ENCODE assay signal across 9 cellular contexts in the genomic region with DNA sequence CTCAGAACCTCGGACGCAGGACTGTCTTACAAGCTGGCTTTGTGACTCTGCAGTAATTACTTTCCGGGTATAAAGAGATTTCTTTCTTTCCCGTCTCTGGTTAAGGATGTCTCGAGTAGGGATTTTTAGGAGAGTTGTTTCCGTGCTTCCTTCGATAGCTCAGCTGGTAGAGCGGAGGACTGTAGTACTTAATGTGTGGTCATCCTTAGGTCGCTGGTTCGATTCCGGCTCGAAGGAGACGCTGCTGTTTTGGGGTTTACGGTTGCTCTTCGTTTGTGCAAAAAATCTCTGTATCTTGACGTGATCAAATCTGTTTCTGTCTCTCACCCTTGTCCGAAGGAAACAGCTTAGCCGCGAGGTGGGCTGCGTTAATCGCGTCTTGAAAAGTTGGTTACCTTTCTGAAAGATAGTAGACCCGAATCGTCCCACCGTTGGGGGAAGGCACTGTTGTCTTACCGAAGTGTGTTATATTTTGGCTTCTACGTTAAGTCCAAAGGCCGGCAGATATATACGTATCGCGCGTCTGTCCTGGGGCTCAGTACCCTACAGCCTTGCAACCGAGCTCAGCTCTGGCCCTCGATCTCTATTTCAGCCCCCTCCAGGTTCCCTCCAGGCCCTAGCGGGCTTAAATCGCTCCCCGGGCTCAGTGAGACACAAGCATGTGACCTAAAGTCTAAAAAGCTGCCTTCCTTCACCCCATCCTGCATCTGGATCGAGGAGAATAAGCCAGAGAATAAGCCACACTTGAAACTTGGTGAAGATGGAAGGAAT. TPM values are rescaled to one million over a fixed set of nuclear protein-coding genes. Genes with fewer than 3 reads are reported as not detected.
DNase-seq lines count a peak whose midpoint lies in the region; ATAC-seq and TF ChIP-seq lines count a peak whose summit lies in the region.
"Had no signal": no experiment of that assay in that cellular context is flagged by ENCODE, and none has a peak within 500 bp of the region (broad histone marks: within the 10 kb centered on the region; RNA-seq: fewer than 3 reads in every experiment).

No MANE protein-coding gene starts in this region.

- no peak overlapping the region for H3K4me3 Mint-ChIP-seq in activated naive CD8-positive, alpha-beta T cell treated with anti-CD3 and anti-CD28 coated beads, Interleukin-2, amount 10 ng/mL, durations not matched to agents 7 days and 5 days
- no peak overlapping the region for H3K4me3 Mint-ChIP-seq in type B pancreatic cell
- H3K4me3 Mint-ChIP-seq: stimulated activated naive CD8-positive, alpha-beta T cell treated with anti-CD3 and anti-CD28 coated beads, Interleukin-15, Interleukin-2, amounts not matched to agents 100 ng/mL and 50 ng/mL, for 24 hours had no signal

- no peaks in the 10 kb centered on the region for H3K9me3 Mint-ChIP-seq in activated naive CD8-positive, alpha-beta T cell treated with anti-CD3 and anti-CD28 coated beads, Interleukin-2, amount 10 ng/mL, durations not matched to agents 7 days and 5 days
- no peaks in the 10 kb centered on the region for H3K9me3 Mint-ChIP-seq in type B pancreatic cell
- H3K9me3 Mint-ChIP-seq: stimulated activated naive CD8-positive, alpha-beta T cell treated with anti-CD3 and anti-CD28 coated beads, Interleukin-15, Interleukin-2, amounts not matched to agents 100 ng/mL and 50 ng/mL, for 24 hours had no signal

- H3K27ac ChIP-seq in SK-N-SH (ENCODE audit: low read depth in 2 of 2, low read length in 1 of 2) (peak overlapping the region; percentile 94 to 98), heart left ventricle (peak overlapping the region; percentile 96 to 100 (median 100))

- no peaks in the 10 kb centered on the region for H3K36me3 Mint-ChIP-seq in activated naive CD8-positive, alpha-beta T cell treated with anti-CD3 and anti-CD28 coated beads, Interleukin-2, amount 10 ng/mL, durations not matched to agents 7 days and 5 days
- no peaks in the 10 kb centered on the region for H3K36me3 Mint-ChIP-seq in type B pancreatic cell

- H2AFZ ChIP-seq in SK-N-SH (ENCODE audit: low read depth): peak overlapping the region; percentile 97

- H3K27ac Mint-ChIP-seq in activated naive CD8-positive, alpha-beta T cell treated with anti-CD3 and anti-CD28 coated beads, Interleukin-2, amount 10 ng/mL, durations not matched to agents 7 days and 5 days: no peak overlapping the region
- no peak overlapping the region for H3K27ac Mint-ChIP-seq in type B pancreatic cell
- H3K27ac Mint-ChIP-seq: stimulated activated naive CD8-positive, alpha-beta T cell treated with anti-CD3 and anti-CD28 coated beads, Interleukin-15, Interleukin-2, amounts not matched to agents 100 ng/mL and 50 ng/mL, for 24 hours had no signal

- 0 out of 4 replicates have a peak, but pooled peaks of 1 of the 2 experiments have one; percentile 5 for TF ChIP-seq EP300 in SK-N-SH (IDR thresholded peaks at IDR 0.05; ENCODE audit: borderline replicate concordance in 1 of 2, low read depth in 1 of 2, low read length in 1 of 2)

- intact Hi-C loops in heart left ventricle (cut with DNase I): loop anchor here (1.0 to 10.0 kb wide), 28 partner anchors 51 to 829 kb away; a partner anchor contains a TSS

- H3K9me2 ChIP-seq in SK-N-SH: no peaks in the 10 kb centered on the region

- no peak for TF ChIP-seq POLR2A in heart left ventricle (IDR thresholded peaks at IDR 0.05)

- H3K36me3 ChIP-seq in SK-N-SH (replicated peaks in 1 of 2; ENCODE audit: control insufficient read depth in 1 of 2, insufficient read depth in 2 of 2, low read length in 1 of 2) (no peaks in the 10 kb centered on the region), heart left ventricle (no peaks in the 10 kb centered on the region)

- peak; percentile 23 for ATAC-seq in GM21576 (IDR thresholded peaks at IDR 0.05; ENCODE audit: unreplicated experiment)
- peak; percentile 39 for ATAC-seq in activated naive CD8-positive, alpha-beta T cell treated with anti-CD3 and anti-CD28 coated beads, Interleukin-2, amount 10 ng/mL, durations not matched to agents 7 days and 5 days (ENCODE audit: low read depth)
- peak; percentile 55 to 66 (median 59) for ATAC-seq in heart left ventricle

- H3K4me2 ChIP-seq in SK-N-SH: peak overlapping the region; percentile 97

- H3K79me2 ChIP-seq in SK-N-SH (ENCODE audit: insufficient read depth): no peaks in the 10 kb centered on the region

- H3K27me3 ChIP-seq in SK-N-SH (ENCODE audit: insufficient read depth): no peaks in the 10 kb centered on the region; the same call in 1 of the 2 replicates
- no peaks in the 10 kb centered on the region for H3K27me3 ChIP-seq in heart left ventricle

- peaks cover 4% of the 10 kb centered on the region for H3K27me3 Mint-ChIP-seq in activated naive CD8-positive, alpha-beta T cell treated with anti-CD3 and anti-CD28 coated beads, Interleukin-2, amount 10 ng/mL, durations not matched to agents 7 days and 5 days
- peaks cover 8% of the 10 kb centered on the region for H3K27me3 Mint-ChIP-seq in type B pancreatic cell
- H3K27me3 Mint-ChIP-seq: stimulated activated naive CD8-positive, alpha-beta T cell treated with anti-CD3 and anti-CD28 coated beads, Interleukin-15, Interleukin-2, amounts not matched to agents 100 ng/mL and 50 ng/mL, for 24 hours had no signal

- H3K4me1 ChIP-seq in SK-N-SH (ENCODE audit: control insufficient read depth in 1 of 2, insufficient read depth in 2 of 2, low read depth in 1 of 2, low read length in 1 of 2): peaks cover 5 to 26% of the 10 kb centered on the region in 2 experiments; a peak in 3 of 4 replicates
- H3K4me1 ChIP-seq in heart left ventricle: peaks cover 0 to 37% (median 19%) of the 10 kb centered on the region in 12 donors

- POLR2A ChIA-PET in SK-N-SH (lab: Yijun Ruan, JAX): no interaction called here
- POLR2A ChIA-PET in activated naive CD8-positive, alpha-beta T cell treated with anti-CD3 and anti-CD28 coated beads, Interleukin-2, amount 10 ng/mL, durations not matched to agents 7 days and 5 days (lab: Charles Lee): interaction anchor here (0.5 to 2.3 kb wide), 5 partner anchors 14 to 340 kb away, joined by 3 to 10 read pairs (median 3); a partner anchor contains a TSS

- H3F3A ChIP-seq in SK-N-SH (replicated peaks; ENCODE audit: insufficient read depth): peaks cover 39% of the 10 kb centered on the region

- no peaks in the 10 kb centered on the region for H4K20me1 ChIP-seq in SK-N-SH (ENCODE audit: insufficient read depth)

- under 1% methylated on average over 30 of the region's 38 CpGs for WGBS in SK-N-SH (ENCODE audit: low lambda C conversion rate)
- WGBS in heart left ventricle, 4 donors: 0 to 1% (median 0%) methylated on average over 38 of the region's 38 CpGs

- H3K9ac ChIP-seq in SK-N-SH: peak overlapping the region; percentile 97

- CTCF ChIA-PET in SK-N-SH (lab: Yijun Ruan, JAX): interaction anchor here (4.0 to 5.5 kb wide), 2 partner anchors 70 to 74 kb away, joined by 22 to 25 read pairs; no protein-coding TSS in a partner anchor

- no peak for TF ChIP-seq RAD21 in SK-N-SH (IDR thresholded peaks at IDR 0.05; ENCODE audit: low read length)

- H3K9me3 ChIP-seq in SK-N-SH (no peaks in the 10 kb centered on the region), heart left ventricle (no peaks in the 10 kb centered on the region)

- peaks cover 30% of the 10 kb centered on the region for H3K4me1 Mint-ChIP-seq in activated naive CD8-positive, alpha-beta T cell treated with anti-CD3 and anti-CD28 coated beads, Interleukin-2, amount 10 ng/mL, durations not matched to agents 7 days and 5 days
- peaks cover 19% of the 10 kb centered on the region for H3K4me1 Mint-ChIP-seq in type B pancreatic cell (ENCODE audit: unreplicated experiment)

- H3K4me3 ChIP-seq in SK-N-SH (ENCODE audit: low read depth in 2 of 2, low read length in 1 of 2) (peak overlapping the region; percentile 93 to 97), heart left ventricle (peak overlapping the region; percentile 47 to 95 (median 75))

- TF ChIP-seq CTCF in SK-N-SH (IDR thresholded peaks at IDR 0.05) (no peak), heart left ventricle (IDR thresholded peaks at IDR 0.05) (no peak), type B pancreatic cell (conservative IDR thresholded peaks at IDR 0.05) (peak; percentile 15)

- peak; percentile 86 for DNase-seq in DMS114 treated with DMSO at 0.1 percent for 48 hours (lab: John Stamatoyannopoulos, UW; ENCODE audit: unreplicated experiment)
- DNase-seq in KG1 (lab: John Stamatoyannopoulos, UW): peak; percentile 88
- DNase-seq in SK-N-SH: peak; percentile 50
- peak; percentile 73 for DNase-seq in activated naive CD8-positive, alpha-beta T cell treated with anti-CD3 and anti-CD28 coated beads, Interleukin-2, amount 10 ng/mL, durations not matched to agents 7 days and 5 days
- DNase-seq in heart left ventricle: peak; percentile 75 to 84 (median 78)
- DNase-seq in pons (ENCODE audit: low spot score): peak; percentile 96
- DNase-seq in type B pancreatic cell (ENCODE audit: extremely low spot score, unreplicated experiment): peak; percentile 83

TF ChIP-seq in SK-N-SH, 30 proteins besides CTCF, POLR2A, EP300 and RAD21 (continues in another document):
- TF ChIP-seq FOSL2 (IDR thresholded peaks at IDR 0.05; ENCODE audit: borderline replicate concordance, low read depth) (peak; percentile 70), NRF1 (IDR thresholded peaks at IDR 0.05; ENCODE audit: low read depth, low read length) (no peak)

RNA-seq across cellular contexts. Expression of a gene that starts 1.1 kb away (rescaled TPM):
- polyA plus RNA-seq in SK-N-SH (2012; rRNA removed) (11.6 and 12.4 TPM in 2 replicates), heart left ventricle (1 to 10 TPM; 9.8 TPM)
- 7.3 and 10.8 TPM in 2 replicates for polyA plus RNA-seq in SK-N-SH (2012; cell fraction: cytosol; rRNA removed)
- 4.0 and 6.2 TPM in 2 replicates for polyA plus RNA-seq in SK-N-SH (2012; cell fraction: nucleus; rRNA removed)
- total RNA-seq in activated naive CD8-positive, alpha-beta T cell treated with anti-CD3 and anti-CD28 coated beads, Interleukin-2, amount 10 ng/mL, durations not matched to agents 7 days and 5 days: 1 to 10 TPM in 1 of 2 experiments, under 1 TPM in 1; 0.62 to 1.0 TPM
- total RNA-seq in heart left ventricle (10 to 100 TPM in 3 of 9 donors, 1 to 10 TPM in 6; 4.7 to 22.2 (median 8.1) TPM), type B pancreatic cell (ENCODE audit: low replicate concordance) (10.5 and 19.3 TPM in 2 replicates)

RNA-seq across cellular contexts. Expression of a gene that starts 5.3 kb away (rescaled TPM):
- polyA plus RNA-seq in SK-N-SH (2012; rRNA removed) (3.6 and 3.9 TPM in 2 replicates), heart left ventricle (1 to 10 TPM; 3.3 to 4.3 TPM)
- polyA plus RNA-seq in SK-N-SH (2012; cell fraction: cytosol; rRNA removed): 3.6 and 4.0 TPM in 2 replicates
- polyA plus RNA-seq in SK-N-SH (2012; cell fraction: nucleus; rRNA removed): 2.2 and 3.0 TPM in 2 replicates
- total RNA-seq in activated naive CD8-positive, alpha-beta T cell treated with anti-CD3 and anti-CD28 coated beads, Interleukin-2, amount 10 ng/mL, durations not matched to agents 7 days and 5 days: 1 to 10 TPM; 1.0 to 1.5 TPM
- total RNA-seq in heart left ventricle (1 to 10 TPM; 2.1 to 9.3 (median 4.0) TPM), type B pancreatic cell (ENCODE audit: low replicate concordance) (24.5 and 43.0 TPM in 2 replicates)

RNA-seq across cellular contexts. Expression of a gene that starts 41.8 kb away (rescaled TPM):
- polyA plus RNA-seq in SK-N-SH (2012; rRNA removed) (not detected in 2 replicates), heart left ventricle (not detected)
- not detected in 2 replicates for polyA plus RNA-seq in SK-N-SH (2012; cell fraction: cytosol; rRNA removed)
- polyA plus RNA-seq in SK-N-SH (2012; cell fraction: nucleus; rRNA removed): not detected in 2 replicates
- total RNA-seq in activated naive CD8-positive, alpha-beta T cell treated with anti-CD3 and anti-CD28 coated beads, Interleukin-2, amount 10 ng/mL, durations not matched to agents 7 days and 5 days: not detected
- total RNA-seq in heart left ventricle (not detected), type B pancreatic cell (ENCODE audit: low replicate concordance) (not detected in 2 replicates)

Comparison
In these comparisons a context has a peak if more than half of its experiments do, and no peak if none do; other contexts are left out.
1. Peak in every context shown above with its lines: DNase-seq, ATAC-seq, H3K4me3 ChIP-seq and H3K27ac ChIP-seq.